ENCODE assay signal across 7 cellular contexts in genomic region chr11:113505541-113506375, GRCh38. TPM values are rescaled to one million over a fixed set of nuclear protein-coding genes. Genes with fewer than 3 reads are reported as not detected.
DNase-seq lines count a peak whose midpoint lies in the region; ATAC-seq and TF ChIP-seq lines count a peak whose summit lies in the region.

No MANE protein-coding gene starts in this region.

- H3K14ac ChIP-seq in IMR-90 (replicated peaks; ENCODE audit: low read depth, low read length) = no peak overlapping the region

- no TSS peak for BruUV-seq in IMR-90 (replicated peaks; lab: Mats Ljungman, UMichigan)

- no peaks in the 10 kb centered on the region for H3K9me1 ChIP-seq in IMR-90 (ENCODE audit: insufficient read depth, low read length)

- H3K4me3 ChIP-seq in IMR-90 (ENCODE audit: insufficient read depth, low read depth, low read length) = no peak overlapping the region
- H3K4me3 ChIP-seq in adipocyte (ENCODE audit: low read length) = no peak overlapping the region
- H3K4me3 ChIP-seq in right cardiac atrium (ENCODE audit: low read length) = no peak overlapping the region

- H3K79me1 ChIP-seq in IMR-90 (ENCODE audit: low read depth in 1 of 2, low read length in 2 of 2) = no peaks in the 10 kb centered on the region

- H3K36me3 ChIP-seq in IMR-90 (ENCODE audit: control insufficient read depth, insufficient read depth, low read length) = no peaks in the 10 kb centered on the region
- H3K36me3 ChIP-seq in adipocyte (ENCODE audit: control insufficient read depth, insufficient read depth, low read length, severe bottlenecking) = no peaks in the 10 kb centered on the region

- in situ Hi-C loops in IMR-90 (cut with MboI; ENCODE audit: low sequenced_read_pairs) = no loop called here

- H3K9me3 ChIP-seq in IMR-90 (ENCODE audit: control insufficient read depth, insufficient read depth, low read length) (no peaks in the 10 kb centered on the region), adipocyte (ENCODE audit: control insufficient read depth, low read length) (no peaks in the 10 kb centered on the region), right cardiac atrium (ENCODE audit: control insufficient read depth, low read length) (no peaks in the 10 kb centered on the region)

- no peak overlapping the region for H3K18ac ChIP-seq in IMR-90 (ENCODE audit: low read depth, low read length)

- no peak overlapping the region for H4K8ac ChIP-seq in IMR-90 (ENCODE audit: low read depth in 2 of 2, low read length in 2 of 2)

- H3K9ac ChIP-seq in IMR-90 (ENCODE audit: low read depth, low read length) = no peak overlapping the region
- H3K9ac ChIP-seq in adipocyte (ENCODE audit: low read length) = no peak overlapping the region

- no peak overlapping the region for H4K5ac ChIP-seq in IMR-90 (ENCODE audit: low read depth, low read length)

- no peak overlapping the region for H3K56ac ChIP-seq in IMR-90 (ENCODE audit: extremely low read depth, insufficient read depth, low read length)

- no peak overlapping the region for H2AK5ac ChIP-seq in IMR-90 (ENCODE audit: low read depth, low read length)

- no peak for TF ChIP-seq RAD21 in IMR-90 (IDR thresholded peaks at IDR 0.05; ENCODE audit: low read length)

- TF ChIP-seq POLR2A in IMR-90 (IDR thresholded peaks at IDR 0.05; ENCODE audit: low read depth, low read length) = no peak

- intact Hi-C loops in IMR-90 (cut with micrococcal nuclease) = no loop called here
- intact Hi-C loops in right cardiac atrium (cut with DNase I) = no loop called here

- no peak overlapping the region for H3K4me2 ChIP-seq in IMR-90 (ENCODE audit: low read depth, low read length)

- no peak overlapping the region for H3K23ac ChIP-seq in IMR-90 (ENCODE audit: low read depth, low read length)

- ATAC-seq in IMR-90 (ENCODE audit: low read depth) (no peak), right cardiac atrium (peak; percentile 45 to 50), GM21367 (IDR thresholded peaks at IDR 0.05; ENCODE audit: unreplicated experiment) (no peak), HG03571 (IDR thresholded peaks at IDR 0.05; ENCODE audit: unreplicated experiment) (no peak)

- H2BK5ac ChIP-seq in IMR-90 (ENCODE audit: low read depth, low read length, poor library complexity, severe bottlenecking) = no peak overlapping the region

- POLR2A ChIA-PET in IMR-90 (lab: Charles Lee; ENCODE audit: unreplicated experiment) = no interaction called here

- CTCF ChIA-PET in IMR-90 (lab: Yijun Ruan, JAX) = no interaction called here

- WGBS in IMR-90 (ENCODE audit: extremely low coverage in 2 of 2, insufficient read length in 1 of 2), 2 experiments = 7% methylated on average over 3 of the region's 12 CpGs; no CpG with 5 or more reads in 1 of the 2 experiments
- WGBS in right cardiac atrium = 32% methylated on average over 12 of the region's 12 CpGs

- H3K4ac ChIP-seq in IMR-90 (ENCODE audit: low read depth, low read length) = no peak overlapping the region

- DNase-seq in IMR-90 (peak; percentile 36), adipocyte (ENCODE audit: low read depth) (peak; percentile 2), right cardiac atrium (no peak), stromal cell of bone marrow (ENCODE audit: low read depth) (peak; percentile 33), T-helper 2 cell (no peak)

- H3K27me3 ChIP-seq in IMR-90 (ENCODE audit: control insufficient read depth, insufficient read depth, low read length) (peaks cover 2% of the 10 kb centered on the region), adipocyte (replicated peaks; ENCODE audit: control insufficient read depth, insufficient read depth, low read length) (peaks cover 10% of the 10 kb centered on the region), right cardiac atrium (ENCODE audit: control insufficient read depth, insufficient read depth) (no peaks in the 10 kb centered on the region)

- H2AK9ac ChIP-seq in IMR-90 (replicated peaks; ENCODE audit: low read depth, low read length, poor library complexity) = no peak overlapping the region

- dilution Hi-C loops in IMR-90 (cut with HindIII; ENCODE audit: low sequenced_read_pairs, unreplicated experiment) = no loop called here

- H2AFZ ChIP-seq in IMR-90 (replicated peaks; ENCODE audit: low read length, poor library complexity) = no peak overlapping the region

- no peaks in the 10 kb centered on the region for H4K20me1 ChIP-seq in IMR-90 (ENCODE audit: insufficient read depth, low read length)

- no peak for TF ChIP-seq CTCF in IMR-90 (conservative IDR thresholded peaks at IDR 0.05; ENCODE audit: low read depth, low read length)

- no peak overlapping the region for H4K91ac ChIP-seq in IMR-90 (ENCODE audit: insufficient read depth, low read depth, low read length)

- no peak overlapping the region for H3K27ac ChIP-seq in IMR-90 (ENCODE audit: insufficient read depth, low read length)
- no peak overlapping the region for H3K27ac ChIP-seq in right cardiac atrium (ENCODE audit: low read length)

- H2BK20ac ChIP-seq in IMR-90 (ENCODE audit: low read depth, low read length) = no peak overlapping the region

- no peak overlapping the region for H2BK15ac ChIP-seq in IMR-90 (ENCODE audit: low read depth, low read length)

- H3K4me1 ChIP-seq in IMR-90 (ENCODE audit: control insufficient read depth, insufficient read depth, low read length) (no peaks in the 10 kb centered on the region), adipocyte (ENCODE audit: control insufficient read depth, insufficient read depth, low read length) (no peaks in the 10 kb centered on the region), right cardiac atrium (ENCODE audit: control insufficient read depth, insufficient read depth, low read length) (no peaks in the 10 kb centered on the region)

- no peak overlapping the region for H2BK120ac ChIP-seq in IMR-90 (ENCODE audit: low read depth, low read length)

TF ChIP-seq in IMR-90, 13 proteins besides CTCF, POLR2A, EP300 and RAD21:
- no peak for TF ChIP-seq SMC3 (IDR thresholded peaks at IDR 0.05; ENCODE audit: low read depth, low read length)
- no peak for TF ChIP-seq MAFK (IDR thresholded peaks at IDR 0.05; ENCODE audit: low read depth, low read length)
- no peak for TF ChIP-seq NFE2L2 (IDR thresholded peaks at IDR 0.05; ENCODE audit: low read depth, low read length)
- TF ChIP-seq RFX5 (IDR thresholded peaks at IDR 0.05; ENCODE audit: low read depth, low read length) = no peak
- TF ChIP-seq FOS (IDR thresholded peaks at IDR 0.05; ENCODE audit: low read depth, low read length) = no peak
- TF ChIP-seq RCOR1 (IDR thresholded peaks at IDR 0.05; ENCODE audit: insufficient replicate concordance, low read length) = no peak
- no peak for TF ChIP-seq MAZ (IDR thresholded peaks at IDR 0.05; ENCODE audit: borderline replicate concordance, low read depth, low read length)
- TF ChIP-seq ELK1 (IDR thresholded peaks at IDR 0.05; ENCODE audit: borderline replicate concordance, low read depth, low read length) = no peak
- no peak for TF ChIP-seq CEBPB (IDR thresholded peaks at IDR 0.05; ENCODE audit: low read depth, low read length)
- no peak for TF ChIP-seq BHLHE40 (IDR thresholded peaks at IDR 0.05; ENCODE audit: low read depth, low read length)
- no peak for TF ChIP-seq CHD1 (IDR thresholded peaks at IDR 0.05; ENCODE audit: low read depth, low read length)
- no peak for TF ChIP-seq USF2 (IDR thresholded peaks at IDR 0.05; ENCODE audit: low read depth, low read length)
- TF ChIP-seq MXI1 (IDR thresholded peaks at IDR 0.05; ENCODE audit: borderline replicate concordance, low read depth, low read length) = no peak

RNA-seq across cellular contexts. Expression of gene DRD2, which starts 30.6 kb away (rescaled TPM):
- total RNA-seq in IMR-90 (2012; rRNA removed) = not detected in 2 replicates
- polyA plus RNA-seq in IMR-90 (2012; rRNA removed) = not detected in 2 replicates
- not detected in 2 replicates for polyA plus RNA-seq in IMR-90 (2012; cell fraction: cytosol; rRNA removed)
- polyA plus RNA-seq in IMR-90 (2012; cell fraction: nucleus; rRNA removed; ENCODE audit: low replicate concordance) = not detected in 2 replicates
- not detected for total RNA-seq in right cardiac atrium
- 0.05 TPM for polyA plus RNA-seq in right cardiac atrium

Comparison
In these comparisons a context has a peak if more than half of its experiments do, and no peak if none do; other contexts are left out.
1. ATAC-seq: peak in right cardiac atrium (2 of 2); none in IMR-90 (single experiment), GM21367 (single experiment) and HG03571 (single experiment).
2. DNase-seq: peak in IMR-90 (single experiment), adipocyte (single experiment) and stromal cell of bone marrow (single experiment); none in right cardiac atrium (0 of 3) and T-helper 2 cell (0 of 5).